In genomic region chr20:47668313-47669156, GRCh38 we compare ENCODE assay signal across 16 cellular contexts.
DNase-seq lines count a peak whose midpoint lies in the region; ATAC-seq and TF ChIP-seq lines count a peak whose summit lies in the region.
"Had no signal": no experiment of that assay in that cellular context is flagged by ENCODE, and none has a peak within 500 bp of the region (broad histone marks: within the 10 kb centered on the region; RNA-seq: fewer than 3 reads in every experiment).

No MANE protein-coding gene starts in this region.

- H3K9me3 Mint-ChIP-seq in stimulated activated naive CD8-positive, alpha-beta T cell treated with anti-CD3 and anti-CD28 coated beads, Interleukin-15, Interleukin-2, amounts not matched to agents 100 ng/mL and 50 ng/mL, for 24 hours, result no peaks in the 10 kb centered on the region
- H3K9me3 Mint-ChIP-seq in stimulated activated naive CD8-positive, alpha-beta T cell treated with anti-CD3 and anti-CD28 coated beads, Interleukin-15, amount 100 ng/mL, for 72 hours, result no peaks in the 10 kb centered on the region
- H3K9me3 Mint-ChIP-seq in activated T-helper 17 cell treated with anti-CD3 and anti-CD28 coated beads, Interleukin-2, amount 50 U/mL, for 72 hours, result no peaks in the 10 kb centered on the region
- H3K9me3 Mint-ChIP-seq in nephron progenitor cell (no peaks in the 10 kb centered on the region), type B pancreatic cell (no peaks in the 10 kb centered on the region)
- H3K9me3 Mint-ChIP-seq: CD8-positive, alpha-beta T cell had no signal

- peak overlapping the region; percentile 1 for H3K27ac Mint-ChIP-seq in stimulated activated naive CD8-positive, alpha-beta T cell treated with anti-CD3 and anti-CD28 coated beads, Interleukin-15, Interleukin-2, amounts not matched to agents 100 ng/mL and 50 ng/mL, for 24 hours
- peak overlapping the region in 1 of 2 donors; percentile 1 for H3K27ac Mint-ChIP-seq in stimulated activated naive CD8-positive, alpha-beta T cell treated with anti-CD3 and anti-CD28 coated beads, Interleukin-15, amount 100 ng/mL, for 72 hours
- H3K27ac Mint-ChIP-seq in activated T-helper 17 cell treated with anti-CD3 and anti-CD28 coated beads, Interleukin-2, amount 50 U/mL, for 72 hours, result peak overlapping the region; percentile 74
- H3K27ac Mint-ChIP-seq in nephron progenitor cell (peak overlapping the region; percentile 90), type B pancreatic cell (peak overlapping the region; percentile 50)
- H3K27ac Mint-ChIP-seq: CD8-positive, alpha-beta T cell had no signal

- H3K27me3 Mint-ChIP-seq in stimulated activated naive CD8-positive, alpha-beta T cell treated with anti-CD3 and anti-CD28 coated beads, Interleukin-15, Interleukin-2, amounts not matched to agents 100 ng/mL and 50 ng/mL, for 24 hours, result no peaks in the 10 kb centered on the region
- no peaks in the 10 kb centered on the region for H3K27me3 Mint-ChIP-seq in stimulated activated naive CD8-positive, alpha-beta T cell treated with anti-CD3 and anti-CD28 coated beads, Interleukin-15, amount 100 ng/mL, for 72 hours
- H3K27me3 Mint-ChIP-seq in activated T-helper 17 cell treated with anti-CD3 and anti-CD28 coated beads, Interleukin-2, amount 50 U/mL, for 72 hours, result no peaks in the 10 kb centered on the region
- H3K27me3 Mint-ChIP-seq in nephron progenitor cell (ENCODE audit: low read depth, poor library complexity), result peaks cover 9% of the 10 kb centered on the region
- H3K27me3 Mint-ChIP-seq in type B pancreatic cell, result peaks cover 3% of the 10 kb centered on the region

- TF ChIP-seq CTCF in nephron progenitor cell (IDR thresholded peaks at IDR 0.05), result no peak
- TF ChIP-seq CTCF in type B pancreatic cell (conservative IDR thresholded peaks at IDR 0.05), result no peak

- ATAC-seq in stimulated activated naive CD8-positive, alpha-beta T cell treated with anti-CD3 and anti-CD28 coated beads, Interleukin-15, amount 100 ng/mL, for 72 hours, result no peak
- no peak for ATAC-seq in activated T-helper 17 cell treated with anti-CD3 and anti-CD28 coated beads, Interleukin-2, amount 50 U/mL, for 72 hours (replicated peaks)
- ATAC-seq in HG02759 (IDR thresholded peaks at IDR 0.05; ENCODE audit: unreplicated experiment), result no peak
- no peak for ATAC-seq in GM18868 (IDR thresholded peaks at IDR 0.05; ENCODE audit: unreplicated experiment)
- ATAC-seq: CD8-positive, alpha-beta T cell; PC-3; Right ventricle myocardium inferior had no signal

- H3K4me1 Mint-ChIP-seq in stimulated activated naive CD8-positive, alpha-beta T cell treated with anti-CD3 and anti-CD28 coated beads, Interleukin-15, Interleukin-2, amounts not matched to agents 100 ng/mL and 50 ng/mL, for 24 hours (ENCODE audit: low read depth), result peaks cover 2% of the 10 kb centered on the region
- H3K4me1 Mint-ChIP-seq in stimulated activated naive CD8-positive, alpha-beta T cell treated with anti-CD3 and anti-CD28 coated beads, Interleukin-15, amount 100 ng/mL, for 72 hours, result peaks cover 7% of the 10 kb centered on the region
- H3K4me1 Mint-ChIP-seq in activated T-helper 17 cell treated with anti-CD3 and anti-CD28 coated beads, Interleukin-2, amount 50 U/mL, for 72 hours, result peaks cover 5% of the 10 kb centered on the region
- H3K4me1 Mint-ChIP-seq in nephron progenitor cell (peaks cover 24% of the 10 kb centered on the region), type B pancreatic cell (ENCODE audit: unreplicated experiment) (peaks cover 24% of the 10 kb centered on the region)

- H3K4me3 Mint-ChIP-seq in stimulated activated naive CD8-positive, alpha-beta T cell treated with anti-CD3 and anti-CD28 coated beads, Interleukin-15, Interleukin-2, amounts not matched to agents 100 ng/mL and 50 ng/mL, for 24 hours, result no peak overlapping the region
- H3K4me3 Mint-ChIP-seq in stimulated activated naive CD8-positive, alpha-beta T cell treated with anti-CD3 and anti-CD28 coated beads, Interleukin-15, amount 100 ng/mL, for 72 hours, result no peak overlapping the region
- H3K4me3 Mint-ChIP-seq in activated T-helper 17 cell treated with anti-CD3 and anti-CD28 coated beads, Interleukin-2, amount 50 U/mL, for 72 hours, result no peak overlapping the region
- H3K4me3 Mint-ChIP-seq in nephron progenitor cell (no peak overlapping the region), type B pancreatic cell (no peak overlapping the region)
- H3K4me3 Mint-ChIP-seq: CD8-positive, alpha-beta T cell had no signal

- no peak for DNase-seq in stimulated activated naive CD8-positive, alpha-beta T cell treated with anti-CD3 and anti-CD28 coated beads, Interleukin-15, amount 100 ng/mL, for 72 hours
- DNase-seq in nephron progenitor cell, result no peak
- no peak for DNase-seq in type B pancreatic cell (ENCODE audit: extremely low spot score, unreplicated experiment)
- DNase-seq in NCI-H2227 treated with DMSO at 0.1 percent for 48 hours (lab: John Stamatoyannopoulos, UW), result no peak
- DNase-seq: AML-193; CD8-positive, alpha-beta T cell; DMS 273 treated with DMSO at 0.1 percent for 48 hours; NCI-H1436; NCI-H2081 treated with DMSO at 0.1 percent for 48 hours; NCI-H526; PC-3 had no signal

- H3K36me3 Mint-ChIP-seq in stimulated activated naive CD8-positive, alpha-beta T cell treated with anti-CD3 and anti-CD28 coated beads, Interleukin-15, Interleukin-2, amounts not matched to agents 100 ng/mL and 50 ng/mL, for 24 hours (ENCODE audit: low read depth), result no peaks in the 10 kb centered on the region
- no peaks in the 10 kb centered on the region for H3K36me3 Mint-ChIP-seq in activated T-helper 17 cell treated with anti-CD3 and anti-CD28 coated beads, Interleukin-2, amount 50 U/mL, for 72 hours (ENCODE audit: low read depth)
- H3K36me3 Mint-ChIP-seq in nephron progenitor cell (ENCODE audit: low read depth) (peaks cover 47% of the 10 kb centered on the region), type B pancreatic cell (peaks cover 23% of the 10 kb centered on the region)
- H3K36me3 Mint-ChIP-seq: CD8-positive, alpha-beta T cell had no signal
